24 cellular contexts compared by ENCODE assay signal in the genomic region with DNA sequence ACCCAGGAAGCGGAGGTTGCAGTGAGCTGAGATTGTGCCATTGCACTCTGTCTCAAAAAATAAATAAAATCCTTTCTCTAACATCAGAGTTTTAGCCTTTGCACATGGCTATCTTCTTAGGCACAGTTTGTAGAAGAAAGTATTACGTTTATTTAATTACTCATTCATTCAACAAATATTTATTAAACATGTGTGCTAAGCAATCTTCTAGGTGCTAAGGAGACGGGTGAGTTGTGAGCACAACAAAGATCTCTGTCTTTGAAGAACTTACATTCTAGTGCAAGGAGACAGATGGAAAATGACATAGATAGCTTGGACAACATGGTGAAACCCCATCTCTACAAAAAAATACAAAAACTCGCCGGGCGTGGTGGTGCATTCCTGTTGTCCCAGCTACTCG.
DNase-seq lines count a peak whose midpoint lies in the region; ATAC-seq, FAIRE-seq and TF ChIP-seq lines count a peak whose summit lies in the region.
"Had no signal": no experiment of that assay in that cellular context is flagged by ENCODE, and none has a peak within 500 bp of the region (broad histone marks: within the 10 kb centered on the region; RNA-seq: fewer than 3 reads in every experiment).

No MANE protein-coding gene starts in this region.

- no peaks in the 10 kb centered on the region for H3K27me3 ChIP-seq in bronchial epithelial cell (ENCODE audit: control insufficient read depth, insufficient read depth, low read length)
- H3K27me3 ChIP-seq: BE2C had no signal

- DNase-seq in EH (ENCODE audit: low read depth) (peak; percentile 24), M059J (ENCODE audit: low read depth) (peak; percentile 22), bronchial epithelial cell (ENCODE audit: low read depth) (peak; percentile 71), Right ventricle myocardium inferior (ENCODE audit: missing footprints) (no peak), T1000 (lab: John Stamatoyannopoulos, UW) (no peak), GDM1 (lab: John Stamatoyannopoulos, UW) (no peak), hepatic stellate cell (ENCODE audit: low spot score) (no peak)
- DNase-seq: BE2C; CD8-positive, alpha-beta memory T cell; H7; KBM-7; NCI-H1092; NCI-H1436; NCI-H187; NCI-H2171 treated with DMSO at 0.1 percent for 48 hours; NCI-H345; NCI-H524; NCI-H774; NK-92 treated with Interleukin-12 subunit alpha and Interleukin-12 subunit beta, amount 100 ng/mL, for 24 hours; SK-N-SH; SW 1271 had no signal

- intact Hi-C loops in Right ventricle myocardium inferior (cut with DNase I) = no loop called here

- no peak for TF ChIP-seq CTCF in bronchial epithelial cell (IDR thresholded peaks at IDR 0.05; ENCODE audit: insufficient read depth, low read length, severe bottlenecking)

- ATAC-seq in Right ventricle myocardium inferior = no peak

- H3K4me3 ChIP-seq in bronchial epithelial cell (ENCODE audit: low read depth, low read length) = no peak overlapping the region
- H3K4me3 ChIP-seq: GM23248, PC-9 had no signal

- no peaks in the 10 kb centered on the region for H3K36me3 ChIP-seq in bronchial epithelial cell (ENCODE audit: control insufficient read depth, insufficient read depth, low read length)
- H3K36me3 ChIP-seq: BE2C had no signal

- FAIRE-seq in bronchial epithelial cell (lab: Jason Lieb, UNC) = no peak
- FAIRE-seq: D721Med had no signal

Comparison
In these comparisons a context has a peak if more than half of its experiments do, and no peak if none do; other contexts are left out.
1. DNase-seq: peak in EH (single experiment), M059J (single experiment) and bronchial epithelial cell (single experiment); none in Right ventricle myocardium inferior (single experiment), T1000 (single experiment), GDM1 (single experiment) and hepatic stellate cell (single experiment).